In the genomic region with DNA sequence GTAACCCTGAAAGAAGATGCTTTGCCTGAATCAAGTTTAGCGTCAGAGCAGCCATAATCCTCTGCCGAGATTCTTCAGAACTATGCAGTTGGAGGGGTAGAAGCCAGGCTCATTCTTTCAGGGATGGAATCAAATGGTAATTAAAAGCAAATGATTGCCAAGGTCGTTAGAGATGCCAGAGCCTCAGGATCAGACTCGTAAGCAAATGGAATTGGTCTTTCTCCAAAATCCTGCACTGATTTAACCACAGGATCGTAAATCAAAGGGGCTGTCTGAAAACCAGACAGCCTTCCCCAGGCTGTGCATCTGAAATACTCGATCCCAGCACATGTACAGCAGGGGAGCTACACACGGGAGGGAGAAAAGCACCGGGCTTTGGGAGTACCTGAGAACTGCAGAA, we compare ENCODE assay signal across 13 cellular contexts. TPM values are rescaled to one million over a fixed set of nuclear protein-coding genes. Genes with fewer than 3 reads are reported as not detected.
DNase-seq lines count a peak whose midpoint lies in the region; ATAC-seq lines count a peak whose summit lies in the region.
"Had no signal": no experiment of that assay in that cellular context is flagged by ENCODE, and none has a peak within 500 bp of the region (broad histone marks: within the 10 kb centered on the region; RNA-seq: fewer than 3 reads in every experiment).

No MANE protein-coding gene starts in this region.

- no peaks in the 10 kb centered on the region for H3K4me1 Mint-ChIP-seq in stimulated activated effector memory CD8-positive, alpha-beta T cell treated with anti-CD3 and anti-CD28 coated beads, Interleukin-12 subunit alpha, Interleukin-12 subunit beta, amount 100 ng/mL, for 72 hours

- no peaks in the 10 kb centered on the region for H3K9me3 ChIP-seq in SK-N-MC (ENCODE audit: low read depth, low read length)
- H3K9me3 ChIP-seq: lower lobe of right lung had no signal

- intact Hi-C loops in left cardiac atrium (cut with DNase I) = no loop called here

- no peaks in the 10 kb centered on the region for H3K36me3 Mint-ChIP-seq in stimulated activated effector memory CD8-positive, alpha-beta T cell treated with anti-CD3 and anti-CD28 coated beads, Interleukin-12 subunit alpha, Interleukin-12 subunit beta, amount 100 ng/mL, for 72 hours

- H3K9me3 Mint-ChIP-seq in stimulated activated effector memory CD8-positive, alpha-beta T cell treated with anti-CD3 and anti-CD28 coated beads, Interleukin-12 subunit alpha, Interleukin-12 subunit beta, amount 100 ng/mL, for 72 hours = no peaks in the 10 kb centered on the region

- peak overlapping the region; percentile 54 for H3K9ac ChIP-seq in SK-N-MC (ENCODE audit: insufficient read length)

- no peak overlapping the region for H3K4me3 Mint-ChIP-seq in stimulated activated effector memory CD8-positive, alpha-beta T cell treated with anti-CD3 and anti-CD28 coated beads, Interleukin-12 subunit alpha, Interleukin-12 subunit beta, amount 100 ng/mL, for 72 hours

- H3K27ac ChIP-seq in SK-N-MC (peak overlapping the region; percentile 100), substantia nigra (ENCODE audit: low read depth, low read length, poor library complexity, severe bottlenecking) (peak overlapping the region; percentile 37)
- H3K27ac ChIP-seq: coronary artery, HL-60, lower lobe of right lung had no signal

- DNase-seq in GM04504 (ENCODE audit: low read depth) (peak; percentile 89), SK-N-MC (ENCODE audit: low read depth, low spot score) (peak; percentile 92), fibroblast of the conjunctiva (ENCODE audit: low read depth) (peak; percentile 14), substantia nigra (lab: John Stamatoyannopoulos, UW) (no peak), left cardiac atrium (no peak)
- DNase-seq in effector CD8-positive, alpha-beta T cell (lab: John Stamatoyannopoulos, UW) = no peak
- DNase-seq in stimulated activated effector memory CD8-positive, alpha-beta T cell treated with anti-CD3 and anti-CD28 coated beads, Interleukin-12 subunit alpha, Interleukin-12 subunit beta, amount 100 ng/mL, for 72 hours (ENCODE audit: low spot score in 2 of 2) = no peak
- DNase-seq: activated naive CD4-positive, alpha-beta T cell; lower lobe of right lung; stimulated activated CD4-positive, alpha-beta T cell treated with anti-CD3 and anti-CD28 coated beads, Interleukin-2, amount 100 ng/mL, for 24 hours; stimulated activated naive CD4-positive, alpha-beta T cell treated with Interleukin-2 at 50 U/mL for 16 hours had no signal

- H3K4me3 ChIP-seq in SK-N-MC = peak overlapping the region; percentile 52
- H3K4me3 ChIP-seq: coronary artery, lower lobe of right lung had no signal

- H3K36me3 ChIP-seq in SK-N-MC (ENCODE audit: insufficient read depth, low read length) = peaks cover 99% of the 10 kb centered on the region

- no peak for ATAC-seq in left cardiac atrium
- ATAC-seq in stimulated activated effector memory CD8-positive, alpha-beta T cell treated with anti-CD3 and anti-CD28 coated beads, Interleukin-12 subunit alpha, Interleukin-12 subunit beta, amount 100 ng/mL, for 72 hours = no peak
- ATAC-seq: lower lobe of right lung had no signal

- H3K27ac Mint-ChIP-seq in stimulated activated effector memory CD8-positive, alpha-beta T cell treated with anti-CD3 and anti-CD28 coated beads, Interleukin-12 subunit alpha, Interleukin-12 subunit beta, amount 100 ng/mL, for 72 hours = no peak overlapping the region

RNA-seq across cellular contexts. Expression of gene APCDD1, which starts 22.0 kb away (rescaled TPM):
- 10 to 100 TPM; 48.3 to 55.1 TPM for total RNA-seq in left cardiac atrium

RNA-seq across cellular contexts. Expression of gene NAPG, which starts 49.4 kb away (rescaled TPM):
- 10 to 100 TPM; 22.6 to 38.3 TPM for total RNA-seq in left cardiac atrium

Comparison
In these comparisons a context has a peak if more than half of its experiments do, and no peak if none do; other contexts are left out.
1. DNase-seq: peak in GM04504 (single experiment), SK-N-MC (single experiment) and fibroblast of the conjunctiva (single experiment); none in substantia nigra (0 of 49), effector CD8-positive, alpha-beta T cell (single experiment), left cardiac atrium (single experiment) and stimulated activated effector memory CD8-positive, alpha-beta T cell treated with anti-CD3 and anti-CD28 coated beads, Interleukin-12 subunit alpha, Interleukin-12 subunit beta, amount 100 ng/mL, for 72 hours (0 of 2).